ENCODE assay signal across 11 cellular contexts in the genomic region with DNA sequence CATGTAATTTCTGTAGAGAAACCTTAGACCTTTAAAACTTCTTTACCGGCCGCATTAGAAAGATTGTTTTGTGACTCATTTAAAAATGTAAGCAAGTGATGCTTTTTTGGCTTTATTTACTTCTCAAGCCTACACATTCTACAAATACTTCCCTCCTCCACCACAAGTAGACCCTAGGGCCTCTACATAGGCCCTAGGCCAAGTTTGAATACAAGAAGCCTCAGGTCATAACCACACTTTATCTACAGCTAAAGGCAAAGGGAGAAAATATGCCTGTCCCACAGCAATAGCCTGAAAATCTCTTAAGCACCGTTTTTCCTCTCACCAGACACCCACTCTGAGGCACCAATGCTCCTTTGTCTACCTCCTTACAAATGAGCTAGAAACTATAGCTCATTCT. TPM values are rescaled to one million over a fixed set of nuclear protein-coding genes. Genes with fewer than 3 reads are reported as not detected.
A peak's percentile ranks its signal among the peaks of the same experiment; 100 is the strongest.
DNase-seq lines count a peak whose midpoint lies in the region; ATAC-seq and TF ChIP-seq lines count a peak whose summit lies in the region.
"Had no signal": no experiment of that assay in that cellular context is flagged by ENCODE, and none has a peak within 500 bp of the region (broad histone marks: within the 10 kb centered on the region; RNA-seq: fewer than 3 reads in every experiment).

No MANE protein-coding gene starts in this region.

- H3K27me3 ChIP-seq in skeletal muscle tissue (ENCODE audit: control insufficient read depth in 3 of 3, insufficient read depth in 3 of 3, low read length in 3 of 3): no peaks in the 10 kb centered on the region
- H3K27me3 ChIP-seq: adrenal gland had no signal

- H3K4me1 ChIP-seq in skeletal muscle tissue (ENCODE audit: control insufficient read depth in 3 of 3, insufficient read depth in 3 of 3, low read length in 3 of 3): peaks cover 0 to 7% (median 5%) of the 10 kb centered on the region in 3 donors

- DNase-seq in GM04504 (ENCODE audit: low read depth) (peak; percentile 80), WTC11 (ENCODE audit: low spot score) (no peak), left ventricle myocardium superior (no peak), HUDEP-2 (lab: John Stamatoyannopoulos, UW; ENCODE audit: unreplicated experiment in 76 of 76) (no peak), NCI-H2227 (lab: John Stamatoyannopoulos, UW; ENCODE audit: unreplicated experiment) (no peak)
- no peak for DNase-seq in stimulated activated CD4-positive, alpha-beta T cell treated with anti-CD3 and anti-CD28 coated beads, Interleukin-15, amount 100 ng/mL, for 24 hours
- DNase-seq: adrenal gland, NCI-H2227 treated with DMSO at 0.1 percent for 48 hours had no signal

- CTCF ChIA-PET in WTC11 (lab: Charles Lee): interaction anchor here (0.8 to 1.1 kb wide), 2 partner anchors 54 to 55 kb away, joined by 3 to 5 read pairs; no protein-coding TSS in a partner anchor

- no peaks in the 10 kb centered on the region for H3K27me3 Mint-ChIP-seq in WTC11 (ENCODE audit: low read depth)

- intact Hi-C loops in left ventricle myocardium superior (cut with micrococcal nuclease): no loop called here

- no peak for TF ChIP-seq CTCF in WTC11 (IDR thresholded peaks at IDR 0.05)

- H3K36me3 ChIP-seq in skeletal muscle tissue (ENCODE audit: control insufficient read depth in 3 of 3, insufficient read depth in 3 of 3, low read length in 3 of 3): peaks cover 11 to 36% (median 21%) of the 10 kb centered on the region in 3 donors

- H3K9me3 ChIP-seq in skeletal muscle tissue (ENCODE audit: control insufficient read depth in 3 of 3, low read length in 3 of 3): no peaks in the 10 kb centered on the region
- H3K9me3 ChIP-seq: adrenal gland had no signal

- no peak overlapping the region for H3K4me3 Mint-ChIP-seq in WTC11

- POLR2A ChIA-PET in WTC11 (lab: Charles Lee): interaction anchor here (1.1 kb wide), 1 partner anchor 21 kb away, joined by 3 read pairs; no protein-coding TSS in a partner anchor

- no peak overlapping the region for H3K9ac ChIP-seq in skeletal muscle tissue (ENCODE audit: low read depth in 1 of 3, low read length in 3 of 3)

- H3K27ac Mint-ChIP-seq in WTC11: peak overlapping the region; percentile 89

- ATAC-seq in WTC11 (peak; percentile 68), left ventricle myocardium superior (peak; percentile 28), HG02981 (IDR thresholded peaks at IDR 0.05; ENCODE audit: unreplicated experiment) (no peak)
- ATAC-seq: sciatic nerve had no signal

- peaks cover 49% of the 10 kb centered on the region for H3K4me1 Mint-ChIP-seq in WTC11

- H3K27ac ChIP-seq in skeletal muscle tissue (ENCODE audit: low read depth, low read length): peak overlapping the region; percentile 16

- no peaks in the 10 kb centered on the region for H3K9me3 Mint-ChIP-seq in WTC11

- peaks cover 38% of the 10 kb centered on the region for H3K36me3 Mint-ChIP-seq in WTC11

- H3K4me3 ChIP-seq in skeletal muscle tissue (ENCODE audit: low read length in 3 of 3): no peak overlapping the region
- H3K4me3 ChIP-seq: adrenal gland had no signal

TF ChIP-seq in WTC11, 78 proteins besides CTCF, POLR2A, EP300 and RAD21:
- TF ChIP-seq CREB1 (CRISPR knock-in tag; IDR thresholded peaks at IDR 0.05) (no peak), JAZF1 (CRISPR knock-in tag; IDR thresholded peaks at IDR 0.05) (no peak), SMAD4 (CRISPR knock-in tag; IDR thresholded peaks at IDR 0.05) (no peak), E2F1 (CRISPR knock-in tag; IDR thresholded peaks at IDR 0.05) (no peak), ZNF423 (CRISPR knock-in tag; IDR thresholded peaks at IDR 0.05) (no peak), ZNF671 (CRISPR knock-in tag; IDR thresholded peaks at IDR 0.05) (no peak), PREB (CRISPR knock-in tag; IDR thresholded peaks at IDR 0.05; ENCODE audit: borderline replicate concordance) (no peak), NR1H2 (CRISPR knock-in tag; IDR thresholded peaks at IDR 0.05) (no peak), RORB (CRISPR knock-in tag; IDR thresholded peaks at IDR 0.05) (no peak), CBFB (CRISPR knock-in tag; IDR thresholded peaks at IDR 0.05; ENCODE audit: low read depth) (no peak), ZBTB21 (CRISPR knock-in tag; IDR thresholded peaks at IDR 0.05; ENCODE audit: borderline replicate concordance) (no peak), MYBL2 (CRISPR knock-in tag; IDR thresholded peaks at IDR 0.05) (no peak)
- TF ChIP-seq, protein P1, sequence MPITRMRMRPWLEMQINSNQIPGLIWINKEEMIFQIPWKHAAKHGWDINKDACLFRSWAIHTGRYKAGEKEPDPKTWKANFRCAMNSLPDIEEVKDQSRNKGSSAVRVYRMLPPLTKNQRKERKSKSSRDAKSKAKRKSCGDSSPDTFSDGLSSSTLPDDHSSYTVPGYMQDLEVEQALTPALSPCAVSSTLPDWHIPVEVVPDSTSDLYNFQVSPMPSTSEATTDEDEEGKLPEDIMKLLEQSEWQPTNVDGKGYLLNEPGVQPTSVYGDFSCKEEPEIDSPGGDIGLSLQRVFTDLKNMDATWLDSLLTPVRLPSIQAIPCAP (CRISPR knock-in tag; IDR thresholded peaks at IDR 0.05): no peak
- TF ChIP-seq, protein P2, sequence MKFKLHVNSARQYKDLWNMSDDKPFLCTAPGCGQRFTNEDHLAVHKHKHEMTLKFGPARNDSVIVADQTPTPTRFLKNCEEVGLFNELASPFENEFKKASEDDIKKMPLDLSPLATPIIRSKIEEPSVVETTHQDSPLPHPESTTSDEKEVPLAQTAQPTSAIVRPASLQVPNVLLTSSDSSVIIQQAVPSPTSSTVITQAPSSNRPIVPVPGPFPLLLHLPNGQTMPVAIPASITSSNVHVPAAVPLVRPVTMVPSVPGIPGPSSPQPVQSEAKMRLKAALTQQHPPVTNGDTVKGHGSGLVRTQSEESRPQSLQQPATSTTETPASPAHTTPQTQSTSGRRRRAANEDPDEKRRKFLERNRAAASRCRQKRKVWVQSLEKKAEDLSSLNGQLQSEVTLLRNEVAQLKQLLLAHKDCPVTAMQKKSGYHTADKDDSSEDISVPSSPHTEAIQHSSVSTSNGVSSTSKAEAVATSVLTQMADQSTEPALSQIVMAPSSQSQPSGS (CRISPR knock-in tag; IDR thresholded peaks at IDR 0.05; ENCODE audit: borderline replicate concordance, low read depth): no peak
- TF ChIP-seq, protein P3, sequence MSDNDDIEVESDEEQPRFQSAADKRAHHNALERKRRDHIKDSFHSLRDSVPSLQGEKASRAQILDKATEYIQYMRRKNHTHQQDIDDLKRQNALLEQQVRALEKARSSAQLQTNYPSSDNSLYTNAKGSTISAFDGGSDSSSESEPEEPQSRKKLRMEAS (CRISPR knock-in tag; IDR thresholded peaks at IDR 0.05): no peak
- TF ChIP-seq, protein P4, sequence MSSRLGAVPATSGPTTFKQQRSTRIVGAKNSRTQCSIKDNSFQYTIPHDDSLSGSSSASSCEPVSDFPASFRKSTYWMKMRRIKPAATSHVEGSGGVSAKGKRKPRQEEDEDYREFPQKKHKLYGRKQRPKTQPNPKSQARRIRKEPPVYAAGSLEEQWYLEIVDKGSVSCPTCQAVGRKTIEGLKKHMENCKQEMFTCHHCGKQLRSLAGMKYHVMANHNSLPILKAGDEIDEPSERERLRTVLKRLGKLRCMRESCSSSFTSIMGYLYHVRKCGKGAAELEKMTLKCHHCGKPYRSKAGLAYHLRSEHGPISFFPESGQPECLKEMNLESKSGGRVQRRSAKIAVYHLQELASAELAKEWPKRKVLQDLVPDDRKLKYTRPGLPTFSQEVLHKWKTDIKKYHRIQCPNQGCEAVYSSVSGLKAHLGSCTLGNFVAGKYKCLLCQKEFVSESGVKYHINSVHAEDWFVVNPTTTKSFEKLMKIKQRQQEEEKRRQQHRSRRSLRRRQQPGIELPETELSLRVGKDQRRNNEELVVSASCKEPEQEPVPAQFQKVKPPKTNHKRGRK (CRISPR knock-in tag; IDR thresholded peaks at IDR 0.05; ENCODE audit: borderline replicate concordance): no peak

RNA-seq across cellular contexts. Expression of gene CSNK1A1, which starts 53.9 kb away (rescaled TPM):
- 265 to 276 TPM (median 269 TPM) in 3 replicates for total RNA-seq in WTC11 (2021)
- 214 TPM for total RNA-seq in left ventricle myocardium superior
- total RNA-seq in skeletal muscle tissue: 161 TPM
